11 cellular contexts compared by ENCODE assay signal in the genomic region with DNA sequence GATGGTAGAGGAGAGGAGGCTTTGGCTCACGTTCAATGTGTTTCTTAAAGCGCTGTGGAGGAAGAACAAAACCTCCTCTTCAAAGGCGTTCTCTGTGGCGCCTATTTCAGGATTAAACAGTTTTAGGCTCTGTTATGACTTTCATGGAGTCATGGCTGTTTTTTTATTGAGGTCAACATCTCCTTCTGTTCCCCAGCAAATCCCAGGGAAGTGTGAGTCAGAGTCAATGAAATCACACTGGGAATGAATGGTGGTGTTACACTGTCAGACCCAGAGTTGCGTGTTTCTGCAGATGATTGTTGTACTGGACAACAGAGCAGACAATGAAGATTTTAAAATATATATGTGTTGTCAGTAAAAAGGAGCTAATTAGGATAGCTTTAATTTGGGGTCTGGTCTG.
DNase-seq lines count a peak whose midpoint lies in the region; ATAC-seq and TF ChIP-seq lines count a peak whose summit lies in the region.
"Had no signal": no experiment of that assay in that cellular context is flagged by ENCODE, and none has a peak within 500 bp of the region (broad histone marks: within the 10 kb centered on the region; RNA-seq: fewer than 3 reads in every experiment).

No MANE protein-coding gene starts in this region.

- no peak overlapping the region for H3K4me3 ChIP-seq in breast epithelium
- no peak overlapping the region for H3K4me3 ChIP-seq in upper lobe of right lung
- H3K4me3 ChIP-seq: colonic mucosa, lung had no signal

- CTCF ChIA-PET in MCF 10A (lab: Yijun Ruan, JAX): interaction anchor here (1.5 kb wide), 1 partner anchor 15 kb away, joined by 3 read pairs; no protein-coding TSS in a partner anchor

- intact Hi-C loops in MCF 10A (cut with micrococcal nuclease) (no loop called here), breast epithelium (cut with DNase I; ENCODE audit: low total_unique reads) (no loop called here), upper lobe of right lung (cut with DNase I) (no loop called here)
- intact Hi-C loops in activated T-helper 1 cell treated with anti-CD3 and anti-CD28 coated beads, Interleukin-12 subunit alpha, Interleukin-12 subunit beta, Interleukin-2, Interleukin-4 antibody, amounts not matched to agents 30 ng/mL and 10 ng/mL and 1 ng/mL, durations not matched to agents 14 hours and 24 hours and 36 hours (cut with micrococcal nuclease): no loop called here

- H3K36me3 ChIP-seq in breast epithelium (no peaks in the 10 kb centered on the region), upper lobe of right lung (no peaks in the 10 kb centered on the region)
- H3K36me3 ChIP-seq: colonic mucosa had no signal

- H3K27ac Mint-ChIP-seq in MCF 10A (ENCODE audit: low read depth, unreplicated experiment): no peak overlapping the region
- H3K27ac Mint-ChIP-seq in activated T-helper 1 cell treated with anti-CD3 and anti-CD28 coated beads, Interleukin-12 subunit alpha, Interleukin-12 subunit beta, Interleukin-2, Interleukin-4 antibody, amounts not matched to agents 30 ng/mL and 10 ng/mL and 1 ng/mL, durations not matched to agents 14 hours and 24 hours and 36 hours: no peak overlapping the region
- H3K27ac Mint-ChIP-seq: activated CD4-positive, alpha-beta memory T cell treated with anti-CD3 and anti-CD28 coated beads for 36 hours had no signal

- H3K27me3 ChIP-seq in breast epithelium (no peaks in the 10 kb centered on the region), upper lobe of right lung (no peaks in the 10 kb centered on the region)
- H3K27me3 ChIP-seq: colonic mucosa had no signal

- POLR2A ChIA-PET in MCF 10A (lab: Yijun Ruan, JAX): interaction anchor here (0.7 kb wide), 1 partner anchor 32 kb away, joined by 3 read pairs; no protein-coding TSS in a partner anchor

- H3K9me3 Mint-ChIP-seq in MCF 10A (ENCODE audit: unreplicated experiment): no peaks in the 10 kb centered on the region
- no peaks in the 10 kb centered on the region for H3K9me3 Mint-ChIP-seq in activated T-helper 1 cell treated with anti-CD3 and anti-CD28 coated beads, Interleukin-12 subunit alpha, Interleukin-12 subunit beta, Interleukin-2, Interleukin-4 antibody, amounts not matched to agents 30 ng/mL and 10 ng/mL and 1 ng/mL, durations not matched to agents 14 hours and 24 hours and 36 hours
- H3K9me3 Mint-ChIP-seq: activated CD4-positive, alpha-beta memory T cell treated with anti-CD3 and anti-CD28 coated beads for 36 hours had no signal

- TF ChIP-seq POLR2A in breast epithelium (IDR thresholded peaks at IDR 0.05): no peak

- no peak for ATAC-seq in upper lobe of right lung
- no peak for ATAC-seq in GM21390 (IDR thresholded peaks at IDR 0.05; ENCODE audit: unreplicated experiment)
- ATAC-seq in GM18868 (IDR thresholded peaks at IDR 0.05; ENCODE audit: unreplicated experiment): no peak

- H3K27me3 Mint-ChIP-seq in MCF 10A (ENCODE audit: insufficient read depth, unreplicated experiment): no peaks in the 10 kb centered on the region
- H3K27me3 Mint-ChIP-seq in activated T-helper 1 cell treated with anti-CD3 and anti-CD28 coated beads, Interleukin-12 subunit alpha, Interleukin-12 subunit beta, Interleukin-2, Interleukin-4 antibody, amounts not matched to agents 30 ng/mL and 10 ng/mL and 1 ng/mL, durations not matched to agents 14 hours and 24 hours and 36 hours (ENCODE audit: insufficient read depth): no peaks in the 10 kb centered on the region
- H3K27me3 Mint-ChIP-seq: activated CD4-positive, alpha-beta memory T cell treated with anti-CD3 and anti-CD28 coated beads for 36 hours had no signal

- no peaks in the 10 kb centered on the region for H3K36me3 Mint-ChIP-seq in MCF 10A (ENCODE audit: insufficient read depth, unreplicated experiment)
- H3K36me3 Mint-ChIP-seq in activated T-helper 1 cell treated with anti-CD3 and anti-CD28 coated beads, Interleukin-12 subunit alpha, Interleukin-12 subunit beta, Interleukin-2, Interleukin-4 antibody, amounts not matched to agents 30 ng/mL and 10 ng/mL and 1 ng/mL, durations not matched to agents 14 hours and 24 hours and 36 hours (ENCODE audit: low read depth): no peaks in the 10 kb centered on the region
- H3K36me3 Mint-ChIP-seq: activated CD4-positive, alpha-beta memory T cell treated with anti-CD3 and anti-CD28 coated beads for 36 hours had no signal

- no TSS peak for BruUV-seq in MCF 10A (replicated peaks; lab: Mats Ljungman, UMichigan)

- TF ChIP-seq CTCF in MCF 10A (IDR thresholded peaks at IDR 0.05; ENCODE audit: unreplicated experiment) (no peak), breast epithelium (IDR thresholded peaks at IDR 0.05) (no peak), upper lobe of right lung (IDR thresholded peaks at IDR 0.05) (no peak)

- no peaks in the 10 kb centered on the region for H3K9me3 ChIP-seq in breast epithelium
- H3K9me3 ChIP-seq in upper lobe of right lung: no peaks in the 10 kb centered on the region
- H3K9me3 ChIP-seq: colonic mucosa had no signal

- H3K4me1 ChIP-seq in breast epithelium (no peaks in the 10 kb centered on the region), upper lobe of right lung (no peaks in the 10 kb centered on the region)
- H3K4me1 ChIP-seq: colonic mucosa had no signal

- H3K27ac ChIP-seq in breast epithelium (no peak overlapping the region), upper lobe of right lung (no peak overlapping the region)
- H3K27ac ChIP-seq: colonic mucosa had no signal

- DNase-seq in MCF 10A (ENCODE audit: unreplicated experiment) (peak; percentile 69), breast epithelium (ENCODE audit: low spot score in 2 of 2) (no peak), dermis blood vessel endothelial cell (peak; percentile 60), lung microvascular endothelial cell (ENCODE audit: low read depth in 2 of 2) (peak; percentile 31 to 66), upper lobe of right lung (no peak)
- DNase-seq in activated T-helper 1 cell treated with anti-CD3 and anti-CD28 coated beads, Interleukin-12 subunit alpha, Interleukin-12 subunit beta, Interleukin-2, Interleukin-4 antibody, amounts not matched to agents 30 ng/mL and 10 ng/mL and 1 ng/mL, durations not matched to agents 14 hours and 24 hours and 36 hours (ENCODE audit: low spot score): no peak
- DNase-seq: activated CD4-positive, alpha-beta memory T cell treated with anti-CD3 and anti-CD28 coated beads for 36 hours; colonic mucosa had no signal

- no peak overlapping the region for H3K4me3 Mint-ChIP-seq in MCF 10A (ENCODE audit: unreplicated experiment)
- no peak overlapping the region for H3K4me3 Mint-ChIP-seq in activated T-helper 1 cell treated with anti-CD3 and anti-CD28 coated beads, Interleukin-12 subunit alpha, Interleukin-12 subunit beta, Interleukin-2, Interleukin-4 antibody, amounts not matched to agents 30 ng/mL and 10 ng/mL and 1 ng/mL, durations not matched to agents 14 hours and 24 hours and 36 hours
- H3K4me3 Mint-ChIP-seq: activated CD4-positive, alpha-beta memory T cell treated with anti-CD3 and anti-CD28 coated beads for 36 hours had no signal

- peaks cover 8% of the 10 kb centered on the region for H3K4me1 Mint-ChIP-seq in MCF 10A (ENCODE audit: insufficient read depth, unreplicated experiment)
- H3K4me1 Mint-ChIP-seq in activated T-helper 1 cell treated with anti-CD3 and anti-CD28 coated beads, Interleukin-12 subunit alpha, Interleukin-12 subunit beta, Interleukin-2, Interleukin-4 antibody, amounts not matched to agents 30 ng/mL and 10 ng/mL and 1 ng/mL, durations not matched to agents 14 hours and 24 hours and 36 hours (ENCODE audit: low read depth): no peaks in the 10 kb centered on the region

Comparison
In these comparisons a context has a peak if more than half of its experiments do, and no peak if none do; other contexts are left out.
1. DNase-seq: peak in MCF 10A (single experiment), dermis blood vessel endothelial cell (single experiment) and lung microvascular endothelial cell (2 of 2); none in breast epithelium (0 of 2), upper lobe of right lung (single experiment) and activated T-helper 1 cell treated with anti-CD3 and anti-CD28 coated beads, Interleukin-12 subunit alpha, Interleukin-12 subunit beta, Interleukin-2, Interleukin-4 antibody, amounts not matched to agents 30 ng/mL and 10 ng/mL and 1 ng/mL, durations not matched to agents 14 hours and 24 hours and 36 hours (single experiment).